In the genomic region with DNA sequence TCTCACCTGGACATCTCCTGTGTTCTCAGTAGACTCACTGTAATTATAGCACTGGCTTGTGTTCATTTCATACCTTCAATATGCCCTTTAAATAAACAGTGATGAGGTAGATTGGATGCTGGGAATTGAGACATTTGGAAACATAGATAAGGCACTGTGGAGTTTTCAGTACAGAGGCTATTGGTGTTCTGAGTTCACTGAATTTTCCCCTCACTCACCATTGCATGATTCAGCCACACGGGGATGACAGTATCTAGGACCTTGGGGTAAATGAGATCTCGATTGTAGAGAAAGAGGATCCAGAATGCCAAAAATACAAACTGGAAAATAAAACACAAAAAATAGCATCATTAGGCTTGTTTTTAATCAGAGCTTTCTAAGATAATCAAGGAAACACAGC, we compare ENCODE assay signal across 1 cellular context.
TF ChIP-seq lines count a peak whose summit lies in the region.

No MANE protein-coding gene starts in this region.

TF ChIP-seq in GM12878, 131 proteins besides CTCF, POLR2A, EP300 and RAD21 (continued from another document):
- TF ChIP-seq, protein P1, sequence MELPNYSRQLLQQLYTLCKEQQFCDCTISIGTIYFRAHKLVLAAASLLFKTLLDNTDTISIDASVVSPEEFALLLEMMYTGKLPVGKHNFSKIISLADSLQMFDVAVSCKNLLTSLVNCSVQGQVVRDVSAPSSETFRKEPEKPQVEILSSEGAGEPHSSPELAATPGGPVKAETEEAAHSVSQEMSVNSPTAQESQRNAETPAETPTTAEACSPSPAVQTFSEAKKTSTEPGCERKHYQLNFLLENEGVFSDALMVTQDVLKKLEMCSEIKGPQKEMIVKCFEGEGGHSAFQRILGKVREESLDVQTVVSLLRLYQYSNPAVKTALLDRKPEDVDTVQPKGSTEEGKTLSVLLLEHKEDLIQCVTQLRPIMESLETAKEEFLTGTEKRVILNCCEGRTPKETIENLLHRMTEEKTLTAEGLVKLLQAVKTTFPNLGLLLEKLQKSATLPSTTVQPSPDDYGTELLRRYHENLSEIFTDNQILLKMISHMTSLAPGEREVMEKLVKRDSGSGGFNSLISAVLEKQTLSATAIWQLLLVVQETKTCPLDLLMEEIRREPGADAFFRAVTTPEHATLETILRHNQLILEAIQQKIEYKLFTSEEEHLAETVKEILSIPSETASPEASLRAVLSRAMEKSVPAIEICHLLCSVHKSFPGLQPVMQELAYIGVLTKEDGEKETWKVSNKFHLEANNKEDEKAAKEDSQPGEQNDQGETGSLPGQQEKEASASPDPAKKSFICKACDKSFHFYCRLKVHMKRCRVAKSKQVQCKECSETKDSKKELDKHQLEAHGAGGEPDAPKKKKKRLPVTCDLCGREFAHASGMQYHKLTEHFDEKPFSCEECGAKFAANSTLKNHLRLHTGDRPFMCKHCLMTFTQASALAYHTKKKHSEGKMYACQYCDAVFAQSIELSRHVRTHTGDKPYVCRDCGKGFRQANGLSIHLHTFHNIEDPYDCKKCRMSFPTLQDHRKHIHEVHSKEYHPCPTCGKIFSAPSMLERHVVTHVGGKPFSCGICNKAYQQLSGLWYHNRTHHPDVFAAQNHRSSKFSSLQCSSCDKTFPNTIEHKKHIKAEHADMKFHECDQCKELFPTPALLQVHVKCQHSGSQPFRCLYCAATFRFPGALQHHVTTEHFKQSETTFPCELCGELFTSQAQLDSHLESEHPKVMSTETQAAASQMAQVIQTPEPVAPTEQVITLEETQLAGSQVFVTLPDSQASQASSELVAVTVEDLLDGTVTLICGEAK (IDR thresholded peaks at IDR 0.05; ENCODE audit: borderline replicate concordance), result no peak
- TF ChIP-seq, protein P2, sequence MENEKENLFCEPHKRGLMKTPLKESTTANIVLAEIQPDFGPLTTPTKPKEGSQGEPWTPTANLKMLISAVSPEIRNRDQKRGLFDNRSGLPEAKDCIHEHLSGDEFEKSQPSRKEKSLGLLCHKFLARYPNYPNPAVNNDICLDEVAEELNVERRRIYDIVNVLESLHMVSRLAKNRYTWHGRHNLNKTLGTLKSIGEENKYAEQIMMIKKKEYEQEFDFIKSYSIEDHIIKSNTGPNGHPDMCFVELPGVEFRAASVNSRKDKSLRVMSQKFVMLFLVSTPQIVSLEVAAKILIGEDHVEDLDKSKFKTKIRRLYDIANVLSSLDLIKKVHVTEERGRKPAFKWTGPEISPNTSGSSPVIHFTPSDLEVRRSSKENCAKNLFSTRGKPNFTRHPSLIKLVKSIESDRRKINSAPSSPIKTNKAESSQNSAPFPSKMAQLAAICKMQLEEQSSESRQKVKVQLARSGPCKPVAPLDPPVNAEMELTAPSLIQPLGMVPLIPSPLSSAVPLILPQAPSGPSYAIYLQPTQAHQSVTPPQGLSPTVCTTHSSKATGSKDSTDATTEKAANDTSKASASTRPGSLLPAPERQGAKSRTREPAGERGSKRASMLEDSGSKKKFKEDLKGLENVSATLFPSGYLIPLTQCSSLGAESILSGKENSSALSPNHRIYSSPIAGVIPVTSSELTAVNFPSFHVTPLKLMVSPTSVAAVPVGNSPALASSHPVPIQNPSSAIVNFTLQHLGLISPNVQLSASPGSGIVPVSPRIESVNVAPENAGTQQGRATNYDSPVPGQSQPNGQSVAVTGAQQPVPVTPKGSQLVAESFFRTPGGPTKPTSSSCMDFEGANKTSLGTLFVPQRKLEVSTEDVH (IDR thresholded peaks at IDR 0.05; ENCODE audit: low read depth, partially characterized antibody), result no peak
- TF ChIP-seq BRCA1 (IDR thresholded peaks at IDR 0.05; ENCODE audit: low read depth, low read length) (no peak), KAT2A (conservative IDR thresholded peaks at IDR 0.05; ENCODE audit: control insufficient read depth, low read depth, low read length) (no peak), MYB (IDR thresholded peaks at IDR 0.05; ENCODE audit: borderline replicate concordance, low read depth, low read length) (no peak), KLF5 (IDR thresholded peaks at IDR 0.05; ENCODE audit: partially characterized antibody) (no peak), STAT3 (IDR thresholded peaks at IDR 0.05; ENCODE audit: low read depth, low read length) (no peak), NR2C1 (IDR thresholded peaks at IDR 0.05) (no peak), ZNF207 (IDR thresholded peaks at IDR 0.05; ENCODE audit: borderline replicate concordance) (no peak), ASH2L (IDR thresholded peaks at IDR 0.05; ENCODE audit: borderline replicate concordance, low read depth) (no peak)
- TF ChIP-seq, protein P3, sequence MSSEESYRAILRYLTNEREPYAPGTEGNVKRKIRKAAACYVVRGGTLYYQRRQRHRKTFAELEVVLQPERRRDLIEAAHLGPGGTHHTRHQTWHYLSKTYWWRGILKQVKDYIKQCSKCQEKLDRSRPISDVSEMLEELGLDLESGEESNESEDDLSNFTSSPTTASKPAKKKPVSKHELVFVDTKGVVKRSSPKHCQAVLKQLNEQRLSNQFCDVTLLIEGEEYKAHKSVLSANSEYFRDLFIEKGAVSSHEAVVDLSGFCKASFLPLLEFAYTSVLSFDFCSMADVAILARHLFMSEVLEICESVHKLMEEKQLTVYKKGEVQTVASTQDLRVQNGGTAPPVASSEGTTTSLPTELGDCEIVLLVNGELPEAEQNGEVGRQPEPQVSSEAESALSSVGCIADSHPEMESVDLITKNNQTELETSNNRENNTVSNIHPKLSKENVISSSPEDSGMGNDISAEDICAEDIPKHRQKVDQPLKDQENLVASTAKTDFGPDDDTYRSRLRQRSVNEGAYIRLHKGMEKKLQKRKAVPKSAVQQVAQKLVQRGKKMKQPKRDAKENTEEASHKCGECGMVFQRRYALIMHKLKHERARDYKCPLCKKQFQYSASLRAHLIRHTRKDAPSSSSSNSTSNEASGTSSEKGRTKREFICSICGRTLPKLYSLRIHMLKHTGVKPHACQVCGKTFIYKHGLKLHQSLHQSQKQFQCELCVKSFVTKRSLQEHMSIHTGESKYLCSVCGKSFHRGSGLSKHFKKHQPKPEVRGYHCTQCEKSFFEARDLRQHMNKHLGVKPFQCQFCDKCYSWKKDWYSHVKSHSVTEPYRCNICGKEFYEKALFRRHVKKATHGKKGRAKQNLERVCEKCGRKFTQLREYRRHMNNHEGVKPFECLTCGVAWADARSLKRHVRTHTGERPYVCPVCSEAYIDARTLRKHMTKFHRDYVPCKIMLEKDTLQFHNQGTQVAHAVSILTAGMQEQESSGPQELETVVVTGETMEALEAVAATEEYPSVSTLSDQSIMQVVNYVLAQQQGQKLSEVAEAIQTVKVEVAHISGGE (CRISPR knock-in tag; IDR thresholded peaks at IDR 0.05), result no peak
TF ChIP-seq in GM12878: peak in this region for 0.
